Comparison of ENCODE assay signal across 1 cellular context in the genomic region with DNA sequence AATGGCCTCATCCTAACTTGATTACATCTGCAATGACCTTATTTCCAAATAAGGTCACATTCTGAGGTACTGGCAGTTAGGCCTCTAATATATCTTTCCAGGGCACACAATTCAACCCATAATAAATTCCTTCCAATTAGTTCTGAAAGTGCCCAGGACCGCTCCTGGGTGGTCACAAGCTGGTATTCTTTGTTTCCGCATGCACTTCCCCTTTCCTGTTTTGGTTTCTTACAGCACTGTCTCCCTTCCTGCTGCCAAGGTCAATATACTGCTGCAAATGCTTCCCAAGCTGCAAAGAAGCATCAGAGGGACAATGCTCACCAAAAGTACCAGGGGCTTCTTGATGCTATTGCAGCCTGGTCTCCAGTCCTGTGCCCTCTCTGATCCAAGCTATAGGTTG.
TF ChIP-seq lines count a peak whose summit lies in the region.

No MANE protein-coding gene starts in this region.

TF ChIP-seq in H1, 55 proteins besides CTCF, POLR2A, EP300 and RAD21 (continued from another document):
- TF ChIP-seq GABPA (IDR thresholded peaks at IDR 0.05; ENCODE audit: borderline replicate concordance, insufficient read depth, low read length) (no peak), PHF8 (conservative IDR thresholded peaks at IDR 0.05; ENCODE audit: low read depth, low read length) (no peak), POU5F1 (IDR thresholded peaks at IDR 0.05; ENCODE audit: low read depth, low read length) (no peak), ZNF274 (IDR thresholded peaks at IDR 0.05; ENCODE audit: borderline replicate concordance, extremely low read depth, low read length) (no peak), YY1 (IDR thresholded peaks at IDR 0.05; ENCODE audit: low read depth, low read length) (no peak)
- TF ChIP-seq, protein P1, sequence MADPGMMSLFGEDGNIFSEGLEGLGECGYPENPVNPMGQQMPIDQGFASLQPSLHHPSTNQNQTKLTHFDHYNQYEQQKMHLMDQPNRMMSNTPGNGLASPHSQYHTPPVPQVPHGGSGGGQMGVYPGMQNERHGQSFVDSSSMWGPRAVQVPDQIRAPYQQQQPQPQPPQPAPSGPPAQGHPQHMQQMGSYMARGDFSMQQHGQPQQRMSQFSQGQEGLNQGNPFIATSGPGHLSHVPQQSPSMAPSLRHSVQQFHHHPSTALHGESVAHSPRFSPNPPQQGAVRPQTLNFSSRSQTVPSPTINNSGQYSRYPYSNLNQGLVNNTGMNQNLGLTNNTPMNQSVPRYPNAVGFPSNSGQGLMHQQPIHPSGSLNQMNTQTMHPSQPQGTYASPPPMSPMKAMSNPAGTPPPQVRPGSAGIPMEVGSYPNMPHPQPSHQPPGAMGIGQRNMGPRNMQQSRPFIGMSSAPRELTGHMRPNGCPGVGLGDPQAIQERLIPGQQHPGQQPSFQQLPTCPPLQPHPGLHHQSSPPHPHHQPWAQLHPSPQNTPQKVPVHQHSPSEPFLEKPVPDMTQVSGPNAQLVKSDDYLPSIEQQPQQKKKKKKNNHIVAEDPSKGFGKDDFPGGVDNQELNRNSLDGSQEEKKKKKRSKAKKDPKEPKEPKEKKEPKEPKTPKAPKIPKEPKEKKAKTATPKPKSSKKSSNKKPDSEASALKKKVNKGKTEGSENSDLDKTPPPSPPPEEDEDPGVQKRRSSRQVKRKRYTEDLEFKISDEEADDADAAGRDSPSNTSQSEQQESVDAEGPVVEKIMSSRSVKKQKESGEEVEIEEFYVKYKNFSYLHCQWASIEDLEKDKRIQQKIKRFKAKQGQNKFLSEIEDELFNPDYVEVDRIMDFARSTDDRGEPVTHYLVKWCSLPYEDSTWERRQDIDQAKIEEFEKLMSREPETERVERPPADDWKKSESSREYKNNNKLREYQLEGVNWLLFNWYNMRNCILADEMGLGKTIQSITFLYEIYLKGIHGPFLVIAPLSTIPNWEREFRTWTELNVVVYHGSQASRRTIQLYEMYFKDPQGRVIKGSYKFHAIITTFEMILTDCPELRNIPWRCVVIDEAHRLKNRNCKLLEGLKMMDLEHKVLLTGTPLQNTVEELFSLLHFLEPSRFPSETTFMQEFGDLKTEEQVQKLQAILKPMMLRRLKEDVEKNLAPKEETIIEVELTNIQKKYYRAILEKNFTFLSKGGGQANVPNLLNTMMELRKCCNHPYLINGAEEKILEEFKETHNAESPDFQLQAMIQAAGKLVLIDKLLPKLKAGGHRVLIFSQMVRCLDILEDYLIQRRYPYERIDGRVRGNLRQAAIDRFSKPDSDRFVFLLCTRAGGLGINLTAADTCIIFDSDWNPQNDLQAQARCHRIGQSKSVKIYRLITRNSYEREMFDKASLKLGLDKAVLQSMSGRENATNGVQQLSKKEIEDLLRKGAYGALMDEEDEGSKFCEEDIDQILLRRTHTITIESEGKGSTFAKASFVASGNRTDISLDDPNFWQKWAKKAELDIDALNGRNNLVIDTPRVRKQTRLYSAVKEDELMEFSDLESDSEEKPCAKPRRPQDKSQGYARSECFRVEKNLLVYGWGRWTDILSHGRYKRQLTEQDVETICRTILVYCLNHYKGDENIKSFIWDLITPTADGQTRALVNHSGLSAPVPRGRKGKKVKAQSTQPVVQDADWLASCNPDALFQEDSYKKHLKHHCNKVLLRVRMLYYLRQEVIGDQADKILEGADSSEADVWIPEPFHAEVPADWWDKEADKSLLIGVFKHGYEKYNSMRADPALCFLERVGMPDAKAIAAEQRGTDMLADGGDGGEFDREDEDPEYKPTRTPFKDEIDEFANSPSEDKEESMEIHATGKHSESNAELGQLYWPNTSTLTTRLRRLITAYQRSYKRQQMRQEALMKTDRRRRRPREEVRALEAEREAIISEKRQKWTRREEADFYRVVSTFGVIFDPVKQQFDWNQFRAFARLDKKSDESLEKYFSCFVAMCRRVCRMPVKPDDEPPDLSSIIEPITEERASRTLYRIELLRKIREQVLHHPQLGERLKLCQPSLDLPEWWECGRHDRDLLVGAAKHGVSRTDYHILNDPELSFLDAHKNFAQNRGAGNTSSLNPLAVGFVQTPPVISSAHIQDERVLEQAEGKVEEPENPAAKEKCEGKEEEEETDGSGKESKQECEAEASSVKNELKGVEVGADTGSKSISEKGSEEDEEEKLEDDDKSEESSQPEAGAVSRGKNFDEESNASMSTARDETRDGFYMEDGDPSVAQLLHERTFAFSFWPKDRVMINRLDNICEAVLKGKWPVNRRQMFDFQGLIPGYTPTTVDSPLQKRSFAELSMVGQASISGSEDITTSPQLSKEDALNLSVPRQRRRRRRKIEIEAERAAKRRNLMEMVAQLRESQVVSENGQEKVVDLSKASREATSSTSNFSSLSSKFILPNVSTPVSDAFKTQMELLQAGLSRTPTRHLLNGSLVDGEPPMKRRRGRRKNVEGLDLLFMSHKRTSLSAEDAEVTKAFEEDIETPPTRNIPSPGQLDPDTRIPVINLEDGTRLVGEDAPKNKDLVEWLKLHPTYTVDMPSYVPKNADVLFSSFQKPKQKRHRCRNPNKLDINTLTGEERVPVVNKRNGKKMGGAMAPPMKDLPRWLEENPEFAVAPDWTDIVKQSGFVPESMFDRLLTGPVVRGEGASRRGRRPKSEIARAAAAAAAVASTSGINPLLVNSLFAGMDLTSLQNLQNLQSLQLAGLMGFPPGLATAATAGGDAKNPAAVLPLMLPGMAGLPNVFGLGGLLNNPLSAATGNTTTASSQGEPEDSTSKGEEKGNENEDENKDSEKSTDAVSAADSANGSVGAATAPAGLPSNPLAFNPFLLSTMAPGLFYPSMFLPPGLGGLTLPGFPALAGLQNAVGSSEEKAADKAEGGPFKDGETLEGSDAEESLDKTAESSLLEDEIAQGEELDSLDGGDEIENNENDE (IDR thresholded peaks at IDR 0.05; ENCODE audit: insufficient replicate concordance, low read length) = no peak
